1 cellular context compared by ENCODE assay signal in the genomic region with DNA sequence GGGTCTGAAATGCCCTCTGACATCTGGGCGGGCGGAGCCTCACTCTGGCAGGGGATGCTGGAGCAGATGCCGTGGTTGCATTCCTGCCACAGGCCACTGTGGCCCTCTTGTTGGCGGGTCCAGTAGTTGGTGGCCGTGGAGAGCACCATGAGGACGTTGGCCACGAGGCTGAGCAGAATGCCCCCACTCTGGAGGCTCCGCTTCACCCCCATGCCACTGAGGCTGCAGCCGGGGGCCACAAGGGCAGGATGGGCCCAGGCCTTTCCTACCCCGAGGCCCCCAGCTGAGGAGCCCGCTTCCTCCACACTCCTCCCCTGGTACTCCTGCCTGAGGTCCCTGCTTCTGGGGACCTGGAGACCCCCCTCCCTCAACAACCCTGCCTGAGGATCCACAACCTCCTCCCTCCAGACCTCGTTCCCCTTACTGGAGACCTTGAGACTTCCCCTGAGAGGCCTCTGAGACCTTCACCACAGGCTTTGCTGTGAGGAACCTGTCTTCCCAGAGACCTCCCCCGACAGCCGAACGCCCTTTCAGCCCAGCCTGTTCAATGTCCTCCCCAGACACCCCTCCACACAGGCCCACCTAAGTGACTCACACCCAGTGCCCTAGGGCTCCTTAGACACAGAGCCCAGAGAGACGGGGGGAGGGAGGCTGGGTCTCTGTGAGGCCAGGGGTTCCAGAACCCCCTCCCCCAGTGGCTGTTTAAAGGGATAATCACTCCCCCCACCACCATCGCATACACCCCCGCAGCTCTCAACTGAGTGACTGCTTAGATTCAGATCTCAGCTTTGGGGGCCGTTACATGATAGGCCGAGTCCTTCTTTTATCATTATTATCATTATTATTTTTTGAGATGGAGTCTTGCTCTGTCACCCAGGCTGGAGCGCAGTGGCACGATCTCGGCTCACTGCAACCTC.
TF ChIP-seq lines count a peak whose summit lies in the region.

A gene with protein sequence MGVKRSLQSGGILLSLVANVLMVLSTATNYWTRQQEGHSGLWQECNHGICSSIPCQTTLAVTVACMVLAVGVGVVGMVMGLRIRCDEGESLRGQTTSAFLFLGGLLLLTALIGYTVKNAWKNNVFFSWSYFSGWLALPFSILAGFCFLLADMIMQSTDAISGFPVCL (minus strand): TSS at position 638 of the 917 bp plus-strand sequence. CDS start 426 bp downstream, at position 212.

TF ChIP-seq in SK-N-SH treated with all-trans-retinoic acid at 6 μM for 48 hours, 23 proteins besides CTCF, POLR2A, EP300 and RAD21 (continued from another document):
- TF ChIP-seq, protein P1, sequence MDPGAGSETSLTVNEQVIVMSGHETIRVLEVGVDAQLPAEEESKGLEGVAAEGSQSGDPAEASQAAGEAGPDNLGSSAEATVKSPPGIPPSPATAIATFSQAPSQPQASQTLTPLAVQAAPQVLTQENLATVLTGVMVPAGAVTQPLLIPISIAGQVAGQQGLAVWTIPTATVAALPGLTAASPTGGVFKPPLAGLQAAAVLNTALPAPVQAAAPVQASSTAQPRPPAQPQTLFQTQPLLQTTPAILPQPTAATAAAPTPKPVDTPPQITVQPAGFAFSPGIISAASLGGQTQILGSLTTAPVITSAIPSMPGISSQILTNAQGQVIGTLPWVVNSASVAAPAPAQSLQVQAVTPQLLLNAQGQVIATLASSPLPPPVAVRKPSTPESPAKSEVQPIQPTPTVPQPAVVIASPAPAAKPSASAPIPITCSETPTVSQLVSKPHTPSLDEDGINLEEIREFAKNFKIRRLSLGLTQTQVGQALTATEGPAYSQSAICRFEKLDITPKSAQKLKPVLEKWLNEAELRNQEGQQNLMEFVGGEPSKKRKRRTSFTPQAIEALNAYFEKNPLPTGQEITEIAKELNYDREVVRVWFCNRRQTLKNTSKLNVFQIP (CRISPR knock-in tag; IDR thresholded peaks at IDR 0.05; ENCODE audit: borderline replicate concordance, low read depth) = no peak
- TF ChIP-seq ZNF8 (CRISPR knock-in tag; IDR thresholded peaks at IDR 0.05) (no peak), ZFP30 (CRISPR knock-in tag; IDR thresholded peaks at IDR 0.05) (no peak), ZNF565 (CRISPR knock-in tag; conservative IDR thresholded peaks at IDR 0.05; ENCODE audit: low read depth) (no peak), BACH2 (CRISPR knock-in tag; IDR thresholded peaks at IDR 0.05; ENCODE audit: borderline replicate concordance) (no peak), ZNF70 (CRISPR knock-in tag; IDR thresholded peaks at IDR 0.05) (no peak), ZFP3 (CRISPR knock-in tag; IDR thresholded peaks at IDR 0.05) (no peak), PPARA (CRISPR knock-in tag; IDR thresholded peaks at IDR 0.05; ENCODE audit: borderline replicate concordance) (no peak), ARNTL (CRISPR knock-in tag; IDR thresholded peaks at IDR 0.05; ENCODE audit: borderline replicate concordance, low read depth) (no peak), GLIS3 (CRISPR knock-in tag; IDR thresholded peaks at IDR 0.05) (no peak), ZC3H10 (CRISPR knock-in tag; IDR thresholded peaks at IDR 0.05) (no peak), ESRRG (CRISPR knock-in tag; IDR thresholded peaks at IDR 0.05) (no peak)
- TF ChIP-seq, protein P2, sequence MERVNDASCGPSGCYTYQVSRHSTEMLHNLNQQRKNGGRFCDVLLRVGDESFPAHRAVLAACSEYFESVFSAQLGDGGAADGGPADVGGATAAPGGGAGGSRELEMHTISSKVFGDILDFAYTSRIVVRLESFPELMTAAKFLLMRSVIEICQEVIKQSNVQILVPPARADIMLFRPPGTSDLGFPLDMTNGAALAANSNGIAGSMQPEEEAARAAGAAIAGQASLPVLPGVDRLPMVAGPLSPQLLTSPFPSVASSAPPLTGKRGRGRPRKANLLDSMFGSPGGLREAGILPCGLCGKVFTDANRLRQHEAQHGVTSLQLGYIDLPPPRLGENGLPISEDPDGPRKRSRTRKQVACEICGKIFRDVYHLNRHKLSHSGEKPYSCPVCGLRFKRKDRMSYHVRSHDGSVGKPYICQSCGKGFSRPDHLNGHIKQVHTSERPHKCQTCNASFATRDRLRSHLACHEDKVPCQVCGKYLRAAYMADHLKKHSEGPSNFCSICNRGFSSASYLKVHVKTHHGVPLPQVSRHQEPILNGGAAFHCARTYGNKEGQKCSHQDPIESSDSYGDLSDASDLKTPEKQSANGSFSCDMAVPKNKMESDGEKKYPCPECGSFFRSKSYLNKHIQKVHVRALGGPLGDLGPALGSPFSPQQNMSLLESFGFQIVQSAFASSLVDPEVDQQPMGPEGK (CRISPR knock-in tag; IDR thresholded peaks at IDR 0.05; ENCODE audit: borderline replicate concordance) = no peak
- TF ChIP-seq, protein P3, sequence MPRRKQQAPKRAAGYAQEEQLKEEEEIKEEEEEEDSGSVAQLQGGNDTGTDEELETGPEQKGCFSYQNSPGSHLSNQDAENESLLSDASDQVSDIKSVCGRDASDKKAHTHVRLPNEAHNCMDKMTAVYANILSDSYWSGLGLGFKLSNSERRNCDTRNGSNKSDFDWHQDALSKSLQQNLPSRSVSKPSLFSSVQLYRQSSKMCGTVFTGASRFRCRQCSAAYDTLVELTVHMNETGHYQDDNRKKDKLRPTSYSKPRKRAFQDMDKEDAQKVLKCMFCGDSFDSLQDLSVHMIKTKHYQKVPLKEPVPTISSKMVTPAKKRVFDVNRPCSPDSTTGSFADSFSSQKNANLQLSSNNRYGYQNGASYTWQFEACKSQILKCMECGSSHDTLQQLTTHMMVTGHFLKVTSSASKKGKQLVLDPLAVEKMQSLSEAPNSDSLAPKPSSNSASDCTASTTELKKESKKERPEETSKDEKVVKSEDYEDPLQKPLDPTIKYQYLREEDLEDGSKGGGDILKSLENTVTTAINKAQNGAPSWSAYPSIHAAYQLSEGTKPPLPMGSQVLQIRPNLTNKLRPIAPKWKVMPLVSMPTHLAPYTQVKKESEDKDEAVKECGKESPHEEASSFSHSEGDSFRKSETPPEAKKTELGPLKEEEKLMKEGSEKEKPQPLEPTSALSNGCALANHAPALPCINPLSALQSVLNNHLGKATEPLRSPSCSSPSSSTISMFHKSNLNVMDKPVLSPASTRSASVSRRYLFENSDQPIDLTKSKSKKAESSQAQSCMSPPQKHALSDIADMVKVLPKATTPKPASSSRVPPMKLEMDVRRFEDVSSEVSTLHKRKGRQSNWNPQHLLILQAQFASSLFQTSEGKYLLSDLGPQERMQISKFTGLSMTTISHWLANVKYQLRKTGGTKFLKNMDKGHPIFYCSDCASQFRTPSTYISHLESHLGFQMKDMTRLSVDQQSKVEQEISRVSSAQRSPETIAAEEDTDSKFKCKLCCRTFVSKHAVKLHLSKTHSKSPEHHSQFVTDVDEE (CRISPR knock-in tag; IDR thresholded peaks at IDR 0.05) = no peak
